In genomic region chr11:125111341-125112234, GRCh38 we compare ENCODE assay signal across 8 cellular contexts. TPM values are rescaled to one million over a fixed set of nuclear protein-coding genes. Genes with fewer than 3 reads are reported as not detected.
DNase-seq lines count a peak whose midpoint lies in the region; ATAC-seq and TF ChIP-seq lines count a peak whose summit lies in the region.

Gene TMEM218, minus strand, starts transcription at chr11:125111626. Its CDS starts 9,385 bp downstream, at chr11:125102241.

- H3K36me3 ChIP-seq in spleen = no peaks in the 10 kb centered on the region

- H3K27me3 Mint-ChIP-seq in central memory CD8-positive, alpha-beta T cell = peaks cover 1% of the 10 kb centered on the region

- H3K27me3 ChIP-seq in spleen (replicated peaks in 1 of 7) = no peaks in the 10 kb centered on the region

- DNase-seq in AG09309 (ENCODE audit: low read depth) (peak; percentile 97), NCI-H446 (lab: John Stamatoyannopoulos, UW) (peak; percentile 99 to 100), inferior parietal cortex (ENCODE audit: extremely low spot score) (peak; percentile 99), spleen (peak; percentile 99)
- peak; percentile 91 for DNase-seq in activated CD4-positive, CD25-positive, alpha-beta regulatory T cell treated with anti-CD3 and anti-CD28 coated beads, Interleukin-2, amount 50 U/mL, for 16 hours (ENCODE audit: low read depth, low spot score)
- peak; percentile 88 to 95 for DNase-seq in central memory CD8-positive, alpha-beta T cell (ENCODE audit: low spot score in 2 of 2)

- no peaks in the 10 kb centered on the region for H3K9me3 ChIP-seq in spleen

- peak within 1 kb of the TSS; percentile 96 for H3K27ac Mint-ChIP-seq in central memory CD8-positive, alpha-beta T cell (ENCODE audit: low read depth)

- intact Hi-C loops in spleen (cut with DNase I; ENCODE audit: low total_unique reads) = no loop called here

- TF ChIP-seq POLR2A in spleen (IDR thresholded peaks at IDR 0.05) = peak in 1 of 3 donors; percentile 33

- H3K4me3 ChIP-seq in AG09309 (ENCODE audit: control insufficient read depth, low read depth, low read length) (peak within 1 kb of the TSS; percentile 99), spleen (peak within 1 kb of the TSS; percentile 62 to 90 (median 75))

- TF ChIP-seq CTCF in AG09309 (IDR thresholded peaks at IDR 0.05; ENCODE audit: control insufficient read depth, insufficient read depth, low read depth, low read length, missing control alignments) (no peak), spleen (IDR thresholded peaks at IDR 0.05 in 8 of 11, conservative IDR thresholded peaks at IDR 0.05 in 3 of 11) (peak in 1 of 11 experiments; percentile 8)

- peak within 1 kb of the TSS; percentile 94 for H3K4me3 Mint-ChIP-seq in central memory CD8-positive, alpha-beta T cell

- H3K4me1 Mint-ChIP-seq in central memory CD8-positive, alpha-beta T cell = peaks cover 22% of the 10 kb centered on the region

- 6 to 9% (median 7%) methylated on average over 46 to 50 of the region's 50 CpGs for WGBS in spleen, 5 donors

- peaks cover 5 to 18% (median 14%) of the 10 kb centered on the region in 6 donors for H3K4me1 ChIP-seq in spleen

- H3K9me3 Mint-ChIP-seq in central memory CD8-positive, alpha-beta T cell = no peaks in the 10 kb centered on the region

- peak within 1 kb of the TSS; percentile 75 to 94 (median 89) for H3K27ac ChIP-seq in spleen

- peak; percentile 98 for ATAC-seq in GM19025 (IDR thresholded peaks at IDR 0.05; ENCODE audit: low read depth, unreplicated experiment)
- ATAC-seq in HG03342 (IDR thresholded peaks at IDR 0.05; ENCODE audit: unreplicated experiment) = peak; percentile 99
- ATAC-seq in central memory CD8-positive, alpha-beta T cell (replicated peaks; ENCODE audit: extremely low read depth, poor library complexity, severe bottlenecking) = peak; percentile 96

- peaks cover 7% of the 10 kb centered on the region for H3K36me3 Mint-ChIP-seq in central memory CD8-positive, alpha-beta T cell (ENCODE audit: insufficient read depth)

RNA-seq across cellular contexts. Expression of gene TMEM218, which starts in this region (rescaled TPM):
- 10 to 100 TPM; 12.0 to 23.1 (median 17.9) TPM for total RNA-seq in spleen
- 10 to 100 TPM; 28.0 to 34.7 (median 30.1) TPM for polyA plus RNA-seq in spleen

Comparison
In these comparisons a context has a peak if more than half of its experiments do, and no peak if none do; other contexts are left out.
1. Peak in every context shown above with its lines: DNase-seq, ATAC-seq, H3K4me3 ChIP-seq and H3K27ac ChIP-seq.